ENCODE assay signal across 17 cellular contexts in genomic region chr17:5045496-5045895, GRCh38. TPM values are rescaled to one million over a fixed set of nuclear protein-coding genes. Genes with fewer than 3 reads are reported as not detected.
"Had no signal": no experiment of that assay in that cellular context is flagged by ENCODE, and none has a peak within 500 bp of the region (broad histone marks: within the 10 kb centered on the region; RNA-seq: fewer than 3 reads in every experiment).

No MANE protein-coding gene starts in this region.

- H3K9me3 ChIP-seq: body of pancreas, esophagus squamous epithelium, lower lobe of right lung, sigmoid colon had no signal

- H3K27me3 Mint-ChIP-seq: natural killer cell treated with Interleukin-12 subunit alpha and Interleukin-12 subunit beta and Interleukin-15 and Interleukin-18, amount 100 ng/mL, for 72 hours; type B pancreatic cell had no signal

- H3K4me3 ChIP-seq: body of pancreas, esophagus squamous epithelium, lower lobe of right lung, sigmoid colon had no signal

- H3K9me3 Mint-ChIP-seq: immature natural killer cell; natural killer cell treated with Interleukin-12 subunit alpha and Interleukin-12 subunit beta and Interleukin-15 and Interleukin-18, amount 100 ng/mL, for 72 hours; type B pancreatic cell had no signal

- H3K27ac ChIP-seq: body of pancreas, esophagus squamous epithelium, lower lobe of right lung, sigmoid colon, VCaP had no signal

- H3K27ac Mint-ChIP-seq: immature natural killer cell; natural killer cell treated with Interleukin-12 subunit alpha and Interleukin-12 subunit beta and Interleukin-15 and Interleukin-18, amount 100 ng/mL, for 72 hours; type B pancreatic cell had no signal

- H3K27me3 ChIP-seq: body of pancreas, esophagus squamous epithelium, sigmoid colon had no signal

- H3K36me3 ChIP-seq: esophagus squamous epithelium, lower lobe of right lung, sigmoid colon had no signal

- H3K4me3 Mint-ChIP-seq: immature natural killer cell; natural killer cell treated with Interleukin-12 subunit alpha and Interleukin-12 subunit beta and Interleukin-15 and Interleukin-18, amount 100 ng/mL, for 72 hours; type B pancreatic cell had no signal

- H3K36me3 Mint-ChIP-seq: immature natural killer cell; natural killer cell treated with Interleukin-12 subunit alpha and Interleukin-12 subunit beta and Interleukin-15 and Interleukin-18, amount 100 ng/mL, for 72 hours; type B pancreatic cell had no signal

- H3K4me1 ChIP-seq: body of pancreas had no signal

- DNase-seq: activated CD8-positive, alpha-beta memory T cell treated with anti-CD3 and anti-CD28 coated beads, Interleukin-2, amount 50 U/mL, for 4 hours; activated naive CD4-positive, alpha-beta T cell treated with anti-CD3 and anti-CD28 coated beads, Interleukin-2, amount 50 U/mL, for 16 hours; amniotic stem cell; body of pancreas; esophagus squamous epithelium; foreskin fibroblast; immature natural killer cell; lower lobe of right lung; SIG-M5; sigmoid colon; stimulated activated CD4-positive, alpha-beta T cell treated with anti-CD3 and anti-CD28 coated beads, Interleukin-12 subunit alpha, Interleukin-12 subunit beta, amount 100 ng/mL, for 4 hours; stimulated activated naive CD4-positive, alpha-beta T cell treated with Interleukin-2 at 50 U/mL for 16 hours had no signal

- ATAC-seq: body of pancreas; lower lobe of right lung; natural killer cell treated with Interleukin-12 subunit alpha and Interleukin-12 subunit beta and Interleukin-15 and Interleukin-18, amount 100 ng/mL, for 72 hours had no signal

RNA-seq across cellular contexts. Expression of gene SLC52A1, which starts 10.3 kb away (rescaled TPM):
- total RNA-seq: body of pancreas; cerebellum; natural killer cell treated with Interleukin-12 subunit alpha and Interleukin-12 subunit beta and Interleukin-15 and Interleukin-18, amount 100 ng/mL, for 72 hours; omental fat pad; sigmoid colon had no signal
